In genomic region chr14:66543996-66544395, GRCh38 we compare ENCODE assay signal across 26 cellular contexts. TPM values are rescaled to one million over a fixed set of nuclear protein-coding genes. Genes with fewer than 3 reads are reported as not detected.
"Had no signal": no experiment of that assay in that cellular context is flagged by ENCODE, and none has a peak within 500 bp of the region (broad histone marks: within the 10 kb centered on the region; RNA-seq: fewer than 3 reads in every experiment).

No MANE protein-coding gene starts in this region.

- H3K27ac ChIP-seq: HL-60, KMS-11, RWPE1 had no signal

- H3K9ac ChIP-seq: KMS-11, SK-N-SH had no signal

- DNase-seq: IMR-90, Kasumi-1, MM.1S, NCI-H1092 treated with DMSO at 0.1 percent for 48 hours, NCI-H1436, NCI-H1694, NCI-H187 treated with DMSO at 0.1 percent for 48 hours, NCI-H2029 treated with DMSO at 0.1 percent for 48 hours, NCI-H2171, NCI-H226, NCI-H446, NCI-H510A, NCI-H524 treated with DMSO at 0.1 percent for 48 hours, NCI-H69, NCI-H774, PC-3, SHP77, SK-N-SH, SW 1271 had no signal

- H3K4me2 ChIP-seq: KMS-11, SK-N-SH had no signal

- ATAC-seq: Panc1, PC-3 had no signal

- H3K9me3 ChIP-seq: SK-N-SH had no signal

RNA-seq across cellular contexts. Expression of gene GPHN, which starts 36.0 kb away (rescaled TPM):
- total RNA-seq: OCI-LY7 had no signal

RNA-seq across cellular contexts. Expression of gene CCDC196, which starts 57.8 kb away (rescaled TPM):
- total RNA-seq: IMR-90, M059J, OCI-LY7, PC-3, SK-MEL-5 had no signal
- polyA plus RNA-seq: IMR-90, SK-N-SH had no signal
